8 cellular contexts compared by ENCODE assay signal in genomic region chrX:46446727-46447378, GRCh38.
A peak's percentile ranks its signal among the peaks of the same experiment; 100 is the strongest.
DNase-seq lines count a peak whose midpoint lies in the region; ATAC-seq, FAIRE-seq and TF ChIP-seq lines count a peak whose summit lies in the region.

No MANE protein-coding gene starts in this region.

- dilution Hi-C loops in keratinocyte (cut with MboI; ENCODE audit: extremely low pct_ligation_motif_present, low sequenced_read_pairs) = no loop called here

- no peak for FAIRE-seq in keratinocyte (lab: Jason Lieb, UNC)

- H3K9ac ChIP-seq in keratinocyte (ENCODE audit: control insufficient read depth, extremely low read depth, insufficient read depth, low read length) = peak overlapping the region; percentile 83

- peak overlapping the region; percentile 70 for H3K27ac ChIP-seq in keratinocyte (ENCODE audit: control insufficient read depth, insufficient read depth, low read length)

- H3K79me2 ChIP-seq in keratinocyte (ENCODE audit: control insufficient read depth, insufficient read depth, low read length) = peaks cover 4% of the 10 kb centered on the region

- peaks cover 0 to 3% of the 10 kb centered on the region in 2 experiments for H3K36me3 ChIP-seq in keratinocyte (ENCODE audit: control insufficient read depth in 2 of 2, extremely low read depth in 1 of 2, insufficient read depth in 2 of 2, low read length in 2 of 2)

- no peaks in the 10 kb centered on the region for H4K20me1 ChIP-seq in keratinocyte (ENCODE audit: control insufficient read depth, extremely low read depth, insufficient read depth, low read length)

- H3K9me1 ChIP-seq in keratinocyte (ENCODE audit: control insufficient read depth, extremely low read depth, insufficient read depth, low read length) = no peaks in the 10 kb centered on the region

- DNase-seq in AG08395 (ENCODE audit: low spot score) (peak; percentile 93), NCI-H226 (peak; percentile 60), keratinocyte (ENCODE audit: low read depth, low spot score) (peak; percentile 1)
- DNase-seq in activated CD4-positive, CD25-positive, alpha-beta regulatory T cell treated with anti-CD3 and anti-CD28 coated beads, Interleukin-2, amount 50 U/mL, for 16 hours (ENCODE audit: low read depth, low spot score) = peak; percentile 66
- peak; percentile 82 for DNase-seq in central memory CD4-positive, alpha-beta T cell
- DNase-seq in stimulated activated CD4-positive, alpha-beta T cell treated with anti-CD3 and anti-CD28 coated beads, Interleukin-12 subunit alpha, Interleukin-12 subunit beta, amount 100 ng/mL, for 48 hours (ENCODE audit: low read depth in 2 of 3, low spot score in 1 of 3) = peak; percentile 62 to 81 (median 78)

- peak overlapping the region; percentile 86 for H2AFZ ChIP-seq in keratinocyte (ENCODE audit: control insufficient read depth, low read length)

- peak overlapping the region; percentile 49 to 77 (median 68) for H3K4me3 ChIP-seq in keratinocyte (ENCODE audit: control insufficient read depth in 2 of 3, extremely low read depth in 1 of 3, insufficient read depth in 2 of 3, low read depth in 1 of 3, low read length in 3 of 3)

- TF ChIP-seq CTCF in keratinocyte (optimal IDR thresholded peaks at IDR 0.05 in 1 of 3, IDR thresholded peaks at IDR 0.05 in 1 of 3, conservative IDR thresholded peaks at IDR 0.05 in 1 of 3; ENCODE audit: extremely low read depth in 1 of 3, insufficient read depth in 2 of 3, low read length in 3 of 3) = no peak

- H3K27me3 ChIP-seq in keratinocyte (ENCODE audit: control insufficient read depth, extremely low read depth, insufficient read depth, low read length) = no peaks in the 10 kb centered on the region

- no peaks in the 10 kb centered on the region for H3K9me3 ChIP-seq in keratinocyte (ENCODE audit: control insufficient read depth, low read depth, low read length)

- H3K4me1 ChIP-seq in keratinocyte (ENCODE audit: control insufficient read depth, extremely low read depth, insufficient read depth, low read length) = peaks cover 5% of the 10 kb centered on the region

- H3K4me2 ChIP-seq in keratinocyte (ENCODE audit: control insufficient read depth, extremely low read depth, insufficient read depth, low read depth, low read length) = peak overlapping the region; percentile 77

- ATAC-seq in GM18870 (IDR thresholded peaks at IDR 0.05; ENCODE audit: unreplicated experiment) (peak; percentile 70), HG03103 (IDR thresholded peaks at IDR 0.05; ENCODE audit: low read depth, unreplicated experiment) (peak; percentile 83)

Comparison
In these comparisons a context has a peak if more than half of its experiments do, and no peak if none do; other contexts are left out.
1. Peak in every context shown above with its lines: DNase-seq, ATAC-seq, H3K4me3 ChIP-seq and H3K27ac ChIP-seq.
2. DNase-seq: peak in every context shown above with its lines; median percentile 93 in AG08395; 82 in central memory CD4-positive, alpha-beta T cell; 78 in stimulated activated CD4-positive, alpha-beta T cell treated with anti-CD3 and anti-CD28 coated beads, Interleukin-12 subunit alpha, Interleukin-12 subunit beta, amount 100 ng/mL, for 48 hours; 66 in activated CD4-positive, CD25-positive, alpha-beta regulatory T cell treated with anti-CD3 and anti-CD28 coated beads, Interleukin-2, amount 50 U/mL, for 16 hours; 60 in NCI-H226; 1 in keratinocyte.